10 cellular contexts compared by ENCODE assay signal in genomic region chr10:69056129-69056528, GRCh38. TPM values are rescaled to one million over a fixed set of nuclear protein-coding genes. Genes with fewer than 3 reads are reported as not detected.
A peak's percentile ranks its signal among the peaks of the same experiment; 100 is the strongest.
DNase-seq lines count a peak whose midpoint lies in the region; ATAC-seq and FAIRE-seq lines count a peak whose summit lies in the region.
"Had no signal": no experiment of that assay in that cellular context is flagged by ENCODE, and none has a peak within 500 bp of the region (broad histone marks: within the 10 kb centered on the region; RNA-seq: fewer than 3 reads in every experiment).

No MANE protein-coding gene starts in this region.

- no peaks in the 10 kb centered on the region for H3K27me3 Mint-ChIP-seq in activated T-cell treated with anti-CD3 and anti-CD28 coated beads, Interleukin-2, amount 50 U/mL, for 72 hours (ENCODE audit: low read depth)
- H3K27me3 Mint-ChIP-seq in activated T-helper 17 cell treated with anti-CD3 and anti-CD28 coated beads, Interleukin-2, amount 50 U/mL, for 72 hours: no peaks in the 10 kb centered on the region
- H3K27me3 Mint-ChIP-seq: B cell had no signal

- peaks cover 0 to 2% of the 10 kb centered on the region in 2 donors for H3K36me3 Mint-ChIP-seq in activated T-cell treated with anti-CD3 and anti-CD28 coated beads, Interleukin-2, amount 50 U/mL, for 72 hours (ENCODE audit: insufficient read depth in 2 of 2)
- H3K36me3 Mint-ChIP-seq in activated T-helper 17 cell treated with anti-CD3 and anti-CD28 coated beads, Interleukin-2, amount 50 U/mL, for 72 hours (ENCODE audit: low read depth): no peaks in the 10 kb centered on the region

- DNase-seq in activated T-cell treated with anti-CD3 and anti-CD28 coated beads, Interleukin-2, amount 50 U/mL, for 72 hours: peak; percentile 32 to 47
- DNase-seq in activated T-cell treated with anti-CD3 and anti-CD28 coated beads, Interleukin-2, amount 50 U/mL, for 1 hour: no peak
- DNase-seq in midbrain (lab: John Stamatoyannopoulos, UW) (peak; percentile 6), epidermal melanocyte (ENCODE audit: insufficient read length, low spot score) (no peak), NCI-H1436 (lab: John Stamatoyannopoulos, UW) (no peak), frontal cortex (ENCODE audit: low spot score in 2 of 2) (no peak)
- DNase-seq: NCI-H510A treated with DMSO at 0.1 percent for 48 hours had no signal

- peaks cover 69% of the 10 kb centered on the region for H3K4me1 Mint-ChIP-seq in activated T-cell treated with anti-CD3 and anti-CD28 coated beads, Interleukin-2, amount 50 U/mL, for 72 hours (ENCODE audit: low read depth)
- H3K4me1 Mint-ChIP-seq in activated T-helper 17 cell treated with anti-CD3 and anti-CD28 coated beads, Interleukin-2, amount 50 U/mL, for 72 hours: peaks cover 27% of the 10 kb centered on the region

- no peak for FAIRE-seq in frontal cortex (lab: Jason Lieb, UNC)

- peak; percentile 16 to 51 for ATAC-seq in activated T-cell treated with anti-CD3 and anti-CD28 coated beads, Interleukin-2, amount 50 U/mL, for 72 hours (replicated peaks in 1 of 2)
- ATAC-seq in activated T-helper 17 cell treated with anti-CD3 and anti-CD28 coated beads, Interleukin-2, amount 50 U/mL, for 72 hours (replicated peaks): peak; percentile 67
- no peak for ATAC-seq in HG03565 (IDR thresholded peaks at IDR 0.05; ENCODE audit: unreplicated experiment)

- H3K9me3 Mint-ChIP-seq in activated T-cell treated with anti-CD3 and anti-CD28 coated beads, Interleukin-2, amount 50 U/mL, for 72 hours: no peaks in the 10 kb centered on the region
- no peaks in the 10 kb centered on the region for H3K9me3 Mint-ChIP-seq in activated T-helper 17 cell treated with anti-CD3 and anti-CD28 coated beads, Interleukin-2, amount 50 U/mL, for 72 hours

- peak overlapping the region; percentile 50 to 64 for H3K4me3 Mint-ChIP-seq in activated T-cell treated with anti-CD3 and anti-CD28 coated beads, Interleukin-2, amount 50 U/mL, for 72 hours
- H3K4me3 Mint-ChIP-seq in activated T-helper 17 cell treated with anti-CD3 and anti-CD28 coated beads, Interleukin-2, amount 50 U/mL, for 72 hours: peak overlapping the region; percentile 62
- H3K4me3 Mint-ChIP-seq: B cell had no signal

- peak overlapping the region; percentile 84 for H3K27ac Mint-ChIP-seq in activated T-cell treated with anti-CD3 and anti-CD28 coated beads, Interleukin-2, amount 50 U/mL, for 72 hours
- H3K27ac Mint-ChIP-seq in activated T-helper 17 cell treated with anti-CD3 and anti-CD28 coated beads, Interleukin-2, amount 50 U/mL, for 72 hours: peak overlapping the region; percentile 93
- H3K27ac Mint-ChIP-seq: B cell had no signal

RNA-seq across cellular contexts. Expression of gene SRGN, which starts 31.8 kb away (rescaled TPM):
- 100 to 1,000 TPM; 439 to 902 TPM for total RNA-seq in activated T-cell treated with anti-CD3 and anti-CD28 coated beads, Interleukin-2, amount 50 U/mL, for 72 hours
- 100 to 1,000 TPM; 310 to 773 TPM for total RNA-seq in activated T-helper 17 cell treated with anti-CD3 and anti-CD28 coated beads, Interleukin-2, amount 50 U/mL, for 72 hours
- total RNA-seq in frontal cortex: 22.4 TPM

Comparison
In these comparisons a context has a peak if more than half of its experiments do, and no peak if none do; other contexts are left out.
1. DNase-seq: peak in activated T-cell treated with anti-CD3 and anti-CD28 coated beads, Interleukin-2, amount 50 U/mL, for 72 hours (2 of 2) and midbrain (single experiment); none in activated T-cell treated with anti-CD3 and anti-CD28 coated beads, Interleukin-2, amount 50 U/mL, for 1 hour (single experiment), epidermal melanocyte (single experiment), NCI-H1436 (single experiment) and frontal cortex (0 of 2).
2. RNA of gene SRGN, which starts 31.8 kb away (total RNA-seq): 439 to 902 TPM in activated T-cell treated with anti-CD3 and anti-CD28 coated beads, Interleukin-2, amount 50 U/mL, for 72 hours and 310 to 773 TPM in activated T-helper 17 cell treated with anti-CD3 and anti-CD28 coated beads, Interleukin-2, amount 50 U/mL, for 72 hours; 22.4 TPM in frontal cortex (single experiment); every median in the first group is over 10 times any median in the second.